Comparison of ENCODE assay signal across 7 cellular contexts in the genomic region with DNA sequence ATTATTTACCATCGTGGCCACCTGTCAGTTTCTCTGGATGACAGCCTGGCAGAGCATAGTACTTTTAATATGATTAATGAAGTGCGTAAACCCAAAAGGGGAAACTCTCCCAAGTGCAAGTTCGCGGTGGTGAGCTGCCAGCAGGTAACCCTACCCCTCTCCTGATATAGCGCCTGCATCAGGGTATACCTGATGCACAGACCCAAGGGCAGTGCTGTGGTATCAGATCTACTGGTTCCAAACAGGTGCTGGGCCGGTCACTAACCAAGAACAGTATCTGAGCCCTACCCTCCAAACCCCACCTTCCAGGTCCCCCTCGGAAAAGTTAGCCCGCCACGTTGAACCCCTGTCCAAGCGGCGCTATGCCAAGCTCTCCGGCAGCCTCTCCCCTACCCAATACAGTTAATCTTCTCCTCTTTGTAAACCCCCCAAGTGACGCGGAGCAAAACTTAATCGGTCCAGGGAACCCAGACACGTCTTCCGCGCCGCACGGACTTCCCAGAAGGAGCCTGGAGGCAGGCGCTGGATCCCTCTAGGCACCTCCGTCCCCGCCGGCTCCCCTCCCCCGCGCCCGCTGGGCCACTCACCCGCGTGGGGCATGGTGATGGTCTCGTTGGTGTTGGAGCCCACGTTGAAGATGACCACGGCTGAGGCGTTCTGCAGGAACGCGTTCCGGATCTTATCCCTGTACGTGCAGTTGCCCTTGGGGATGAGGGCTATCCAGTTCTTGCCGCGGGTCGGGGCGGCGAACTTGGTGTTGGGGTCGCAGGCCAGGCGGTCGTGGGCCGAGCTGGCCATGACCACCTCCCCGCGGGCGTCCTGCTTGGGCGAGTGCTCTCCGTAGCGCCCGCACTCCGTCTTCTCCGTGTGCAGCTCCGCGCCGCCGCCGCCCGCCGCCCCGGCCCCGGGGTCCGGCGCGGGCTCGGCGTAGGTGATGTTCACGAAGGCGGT. TPM values are rescaled to one million over a fixed set of nuclear protein-coding genes. Genes with fewer than 3 reads are reported as not detected.
A peak's percentile ranks its signal among the peaks of the same experiment; 100 is the strongest.
DNase-seq lines count a peak whose midpoint lies in the region; ATAC-seq and TF ChIP-seq lines count a peak whose summit lies in the region.

No MANE protein-coding gene starts in this region.

- no peaks in the 10 kb centered on the region for H3K9me3 ChIP-seq in iPS DF 6.9 (ENCODE audit: control insufficient read depth, insufficient read depth, low read length)
- H3K9me3 ChIP-seq in skeletal muscle satellite cell (replicated peaks; ENCODE audit: low read length): no peaks in the 10 kb centered on the region

- no peak overlapping the region for H3K27ac Mint-ChIP-seq in activated naive CD8-positive, alpha-beta T cell treated with anti-CD3 and anti-CD28 coated beads for 36 hours

- peak; percentile 20 for ATAC-seq in GM18505 (IDR thresholded peaks at IDR 0.05; ENCODE audit: unreplicated experiment)
- peak; percentile 27 for ATAC-seq in HG02885 (IDR thresholded peaks at IDR 0.05; ENCODE audit: poor library complexity, unreplicated experiment)

- no peaks in the 10 kb centered on the region for H3K36me3 Mint-ChIP-seq in activated naive CD8-positive, alpha-beta T cell treated with anti-CD3 and anti-CD28 coated beads for 36 hours

- H3K9me3 Mint-ChIP-seq in activated naive CD8-positive, alpha-beta T cell treated with anti-CD3 and anti-CD28 coated beads for 36 hours: no peaks in the 10 kb centered on the region

- H3K4me3 Mint-ChIP-seq in activated naive CD8-positive, alpha-beta T cell treated with anti-CD3 and anti-CD28 coated beads for 36 hours: peak overlapping the region; percentile 35

- H3K27me3 Mint-ChIP-seq in activated naive CD8-positive, alpha-beta T cell treated with anti-CD3 and anti-CD28 coated beads for 36 hours: peaks cover 84% of the 10 kb centered on the region

- H3K4me1 ChIP-seq in iPS DF 6.9 (ENCODE audit: control insufficient read depth, insufficient read depth, low read length) (peaks cover 1% of the 10 kb centered on the region; the same call in 1 of the 2 replicates), skeletal muscle satellite cell (ENCODE audit: control insufficient read depth, insufficient read depth, low read length) (peaks cover 26% of the 10 kb centered on the region)

- peak overlapping the region; percentile 88 for H3K9ac ChIP-seq in skeletal muscle satellite cell (ENCODE audit: low read depth, low read length)

- H3K27ac ChIP-seq in iPS DF 6.9 (ENCODE audit: low read length): no peak overlapping the region

- H3K4me1 Mint-ChIP-seq in activated naive CD8-positive, alpha-beta T cell treated with anti-CD3 and anti-CD28 coated beads for 36 hours: peaks cover 9% of the 10 kb centered on the region

- H3K36me3 ChIP-seq in iPS DF 6.9 (ENCODE audit: control insufficient read depth, insufficient read depth, low read length) (no peaks in the 10 kb centered on the region), skeletal muscle satellite cell (ENCODE audit: insufficient read depth, low read length) (no peaks in the 10 kb centered on the region)

- TF ChIP-seq POLR2A in GM18505 (IDR thresholded peaks at IDR 0.05; ENCODE audit: borderline replicate concordance, extremely low read depth, insufficient read depth, insufficient read length): no peak

- H3K4me2 ChIP-seq in skeletal muscle satellite cell (ENCODE audit: low read length): peak overlapping the region; percentile 95

- no CpG with 5 or more reads among the region's 71 CpGs for WGBS in iPS DF 6.9 (ENCODE audit: insufficient coverage, insufficient read length)

- no peak for DNase-seq in activated naive CD8-positive, alpha-beta T cell treated with anti-CD3 and anti-CD28 coated beads for 36 hours
- DNase-seq in iPS DF 6.9 (ENCODE audit: low read depth, low spot score): no peak
- no peak for DNase-seq in SHP77 treated with DMSO at 0.1 percent for 48 hours (lab: John Stamatoyannopoulos, UW)
- no peak for DNase-seq in NCI-H128 (lab: John Stamatoyannopoulos, UW; ENCODE audit: unreplicated experiment)

- H3K4me3 ChIP-seq in iPS DF 6.9 (ENCODE audit: low read length) (peak overlapping the region; percentile 79), skeletal muscle satellite cell (ENCODE audit: low read length) (peak overlapping the region; percentile 98)

- H3K27me3 ChIP-seq in iPS DF 6.9 (ENCODE audit: control insufficient read depth, insufficient read depth, low read length): peaks cover 6% of the 10 kb centered on the region; the same call in 1 of the 2 replicates
- peaks cover 4% of the 10 kb centered on the region for H3K27me3 ChIP-seq in skeletal muscle satellite cell (ENCODE audit: control insufficient read depth, insufficient read depth, low read length)

RNA-seq across cellular contexts. Expression of a gene that starts 1.3 kb away (rescaled TPM):
- under 1 TPM; 0.02 to 0.08 TPM for total RNA-seq in activated naive CD8-positive, alpha-beta T cell treated with anti-CD3 and anti-CD28 coated beads for 36 hours
- total RNA-seq in skeletal muscle satellite cell (2012; rRNA removed): under 0.01 and 1.1 TPM in 2 replicates
